Comparison of ENCODE assay signal across 15 cellular contexts in the genomic region with DNA sequence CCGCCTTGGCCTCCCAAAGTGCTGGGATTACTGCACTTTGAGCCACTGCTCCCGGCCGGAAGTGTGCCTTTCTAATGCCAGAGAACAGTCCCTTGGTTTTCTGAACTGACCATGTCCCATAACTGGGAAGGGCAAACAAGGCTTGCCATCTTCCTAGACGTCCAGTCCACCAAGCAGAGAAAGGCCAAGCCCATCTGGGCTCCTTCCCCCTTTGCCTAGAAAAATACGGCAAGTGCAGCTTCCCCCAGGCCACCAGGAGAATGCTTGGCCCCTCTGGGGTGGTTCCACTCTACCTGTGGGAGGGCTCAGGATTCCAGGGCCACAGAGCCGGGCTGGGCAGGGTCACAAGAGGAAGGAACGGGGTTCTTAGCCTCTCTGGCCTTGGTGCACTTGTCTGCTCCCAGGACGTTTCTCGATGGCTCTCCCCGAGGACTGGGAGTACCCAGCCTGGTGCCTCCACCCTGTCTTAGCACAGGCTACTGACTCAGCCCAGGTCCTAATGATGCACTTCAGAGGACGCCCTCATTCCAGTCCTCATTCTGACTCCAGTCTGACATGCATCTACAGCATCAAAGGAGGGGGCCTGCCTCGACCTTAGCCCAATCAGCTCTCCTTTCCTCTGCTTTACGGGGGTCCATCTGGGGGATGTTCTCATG. TPM values are rescaled to one million over a fixed set of nuclear protein-coding genes. Genes with fewer than 3 reads are reported as not detected.
DNase-seq lines count a peak whose midpoint lies in the region; ATAC-seq, FAIRE-seq and TF ChIP-seq lines count a peak whose summit lies in the region.
"Had no signal": no experiment of that assay in that cellular context is flagged by ENCODE, and none has a peak within 500 bp of the region (broad histone marks: within the 10 kb centered on the region; RNA-seq: fewer than 3 reads in every experiment).

No MANE protein-coding gene starts in this region.

- H3K79me2 ChIP-seq in MM.1S (ENCODE audit: low read length), result no peaks in the 10 kb centered on the region

- H4K20me1 ChIP-seq in MM.1S (ENCODE audit: insufficient read depth, low read length), result no peaks in the 10 kb centered on the region

- no peaks in the 10 kb centered on the region for H3K9me2 ChIP-seq in MM.1S (replicated peaks; ENCODE audit: insufficient read depth, low read length)

- H3K9ac ChIP-seq in MM.1S (ENCODE audit: low read length), result no peak overlapping the region

- TF ChIP-seq POLR2A in GM12892 (IDR thresholded peaks at IDR 0.05; ENCODE audit: low read depth, low read length) (no peak), GM18505 (IDR thresholded peaks at IDR 0.05; ENCODE audit: borderline replicate concordance, extremely low read depth, insufficient read depth, insufficient read length) (no peak)

- peak; percentile 30 for FAIRE-seq in GM12892 (lab: Jason Lieb, UNC)
- FAIRE-seq: islet of Langerhans had no signal

- 29 to 38% (median 36%) methylated on average over 13 of the region's 13 CpGs for WGBS in psoas muscle, 3 donors

- H2AFZ ChIP-seq in MM.1S (ENCODE audit: low read length), result no peak overlapping the region

- no peaks in the 10 kb centered on the region for H3K36me3 ChIP-seq in MM.1S (replicated peaks; ENCODE audit: insufficient read depth, low read length)
- no peaks in the 10 kb centered on the region for H3K36me3 ChIP-seq in psoas muscle (ENCODE audit: insufficient read depth in 1 of 2, low read depth in 1 of 2)
- H3K36me3 ChIP-seq: esophagus muscularis mucosa had no signal

- H3K4me1 ChIP-seq in MM.1S (ENCODE audit: low read length), result peaks cover 25% of the 10 kb centered on the region
- H3K4me1 ChIP-seq in psoas muscle, result peaks cover 46% of the 10 kb centered on the region

- intact Hi-C loops in psoas muscle (cut with DNase I), result loop anchor here in 1 of 2 donors (10.0 kb wide), 1 partner anchor 95 kb away; no protein-coding TSS in a partner anchor

- no peaks in the 10 kb centered on the region for H3K9me3 ChIP-seq in MM.1S (replicated peaks; ENCODE audit: insufficient read depth, low read length)
- H3K9me3 ChIP-seq in psoas muscle, result no peaks in the 10 kb centered on the region
- H3K9me3 ChIP-seq: esophagus muscularis mucosa had no signal

- H3K4me2 ChIP-seq in MM.1S (ENCODE audit: low read depth, low read length), result peak overlapping the region; percentile 93

- no peak overlapping the region for H3K27ac ChIP-seq in MM.1S (ENCODE audit: low read length)
- peak overlapping the region; percentile 97 for H3K27ac ChIP-seq in psoas muscle
- H3K27ac ChIP-seq: KMS-11 had no signal

- ATAC-seq in esophagus mucosa (peak; percentile 57), psoas muscle (peak in 2 of 4 donors; percentile 11 to 32), GM18505 (IDR thresholded peaks at IDR 0.05; ENCODE audit: unreplicated experiment) (no peak), HG02970 (IDR thresholded peaks at IDR 0.05; ENCODE audit: low FRiP score, unreplicated experiment) (no peak), GM19035 (IDR thresholded peaks at IDR 0.05; ENCODE audit: unreplicated experiment) (no peak)

- no peaks in the 10 kb centered on the region for H3F3A ChIP-seq in MM.1S (ENCODE audit: insufficient read depth, low read length)

- DNase-seq in GM12892 (ENCODE audit: insufficient read length), result no peak
- no peak for DNase-seq in MM.1S
- DNase-seq in psoas muscle, result peak; percentile 35 to 69
- no peak for DNase-seq in DMS 273 (lab: John Stamatoyannopoulos, UW; ENCODE audit: unreplicated experiment)
- DNase-seq: stimulated activated CD4-positive, alpha-beta T cell treated with anti-CD3 and anti-CD28 coated beads, Interleukin-2, amount 100 ng/mL, for 24 hours; stimulated activated naive B cell treated with anti-CD40 and anti-IgM and Interleukin-4, amounts not matched to agents 10 μg/mL and 1 μg/mL and 100 μg/mL, for 72 hours had no signal

- H3K27me3 ChIP-seq in MM.1S (replicated peaks; ENCODE audit: insufficient read depth, low read length) (peaks cover 13% of the 10 kb centered on the region; the same call in 1 of the 2 replicates), psoas muscle (ENCODE audit: insufficient read depth in 3 of 3, low read length in 2 of 3) (no peaks in the 10 kb centered on the region)
- H3K27me3 ChIP-seq: esophagus muscularis mucosa had no signal

- no peak for TF ChIP-seq CTCF in MM.1S (IDR thresholded peaks at IDR 0.05; ENCODE audit: low read length)
- TF ChIP-seq CTCF in psoas muscle (IDR thresholded peaks at IDR 0.05), result no peak

- 0 out of 2 replicates have a peak overlapping the region, but pooled peaks have one; percentile 70 for H3K4me3 ChIP-seq in MM.1S (ENCODE audit: low read length)
- peak overlapping the region; percentile 84 for H3K4me3 ChIP-seq in psoas muscle

RNA-seq across cellular contexts. Expression of gene USP2, which starts 1.2 kb away (rescaled TPM):
- polyA plus RNA-seq in GM12892 (2012; ENCODE audit: missing spikeins), result 1.4 TPM
- total RNA-seq in esophagus mucosa (2.8 TPM), psoas muscle (100 to 1,000 TPM in 3 of 4 donors, 10 to 100 TPM in 1; 75.8 to 210 (median 156) TPM)
- 10 to 100 TPM; 49.0 to 76.4 (median 57.4) TPM for polyA plus RNA-seq in psoas muscle
- polyA plus RNA-seq: CD8-positive, alpha-beta memory T cell had no signal

RNA-seq across cellular contexts. Expression of gene MFRP, which starts 33.8 kb away (rescaled TPM):
- not detected for polyA plus RNA-seq in GM12892 (2012; ENCODE audit: missing spikeins)
- total RNA-seq in esophagus mucosa, result not detected
- not detected for total RNA-seq in psoas muscle
- under 1 TPM in 2 of 3 donors, not detected in 1; 0.01 to 0.05 TPM for polyA plus RNA-seq in psoas muscle
- total RNA-seq: CD8-positive, alpha-beta memory T cell; neural crest cell had no signal
- polyA plus RNA-seq: CD8-positive, alpha-beta memory T cell had no signal

RNA-seq across cellular contexts. Expression of gene C1QTNF5, which starts 39.6 kb away (rescaled TPM):
- not detected for polyA plus RNA-seq in GM12892 (2012; ENCODE audit: missing spikeins)
- total RNA-seq in esophagus mucosa, result 2.0 TPM
- total RNA-seq in psoas muscle, result 10 to 100 TPM in 1 of 4 donors, 1 to 10 TPM in 3; 5.3 to 11.6 (median 8.8) TPM
- polyA plus RNA-seq in psoas muscle, result 10 to 100 TPM in 1 of 3 donors, 1 to 10 TPM in 2; 3.2 to 12.0 (median 4.7) TPM
- total RNA-seq: CD8-positive, alpha-beta memory T cell had no signal
- polyA plus RNA-seq: CD8-positive, alpha-beta memory T cell had no signal

RNA-seq across cellular contexts. Expression of gene THY1, which starts 42.7 kb away (rescaled TPM):
- 18.3 TPM for polyA plus RNA-seq in GM12892 (2012; ENCODE audit: missing spikeins)
- total RNA-seq in esophagus mucosa (3.6 TPM), psoas muscle (1 to 10 TPM in 3 of 4 donors, under 1 TPM in 1; 0.42 to 2.1 (median 1.4) TPM)
- polyA plus RNA-seq in psoas muscle, result 1 to 10 TPM in 1 of 3 donors, under 1 TPM in 2; 0.93 to 6.4 (median 1.00) TPM
- polyA plus RNA-seq: CD8-positive, alpha-beta memory T cell had no signal

RNA-seq across cellular contexts. Expression of gene RNF26, which starts 46.0 kb away (rescaled TPM):
- 8.6 TPM for polyA plus RNA-seq in GM12892 (2012; ENCODE audit: missing spikeins)
- total RNA-seq in esophagus mucosa, result 22.2 TPM
- 1 to 10 TPM; 6.1 to 8.8 (median 7.5) TPM for total RNA-seq in psoas muscle
- 1 to 10 TPM; 5.8 to 8.9 (median 7.1) TPM for polyA plus RNA-seq in psoas muscle

Comparison
In these comparisons a context has a peak if more than half of its experiments do, and no peak if none do; other contexts are left out.
1. DNase-seq: peak in psoas muscle (2 of 2); none in GM12892 (single experiment), MM.1S (single experiment) and DMS 273 (single experiment).
2. RNA of gene USP2, which starts 1.2 kb away (total RNA-seq): 75.8 to 210 TPM in psoas muscle; 2.8 TPM in esophagus mucosa (single experiment); every median in the first group is over 10 times any median in the second.